10 cellular contexts compared by ENCODE assay signal in the genomic region with DNA sequence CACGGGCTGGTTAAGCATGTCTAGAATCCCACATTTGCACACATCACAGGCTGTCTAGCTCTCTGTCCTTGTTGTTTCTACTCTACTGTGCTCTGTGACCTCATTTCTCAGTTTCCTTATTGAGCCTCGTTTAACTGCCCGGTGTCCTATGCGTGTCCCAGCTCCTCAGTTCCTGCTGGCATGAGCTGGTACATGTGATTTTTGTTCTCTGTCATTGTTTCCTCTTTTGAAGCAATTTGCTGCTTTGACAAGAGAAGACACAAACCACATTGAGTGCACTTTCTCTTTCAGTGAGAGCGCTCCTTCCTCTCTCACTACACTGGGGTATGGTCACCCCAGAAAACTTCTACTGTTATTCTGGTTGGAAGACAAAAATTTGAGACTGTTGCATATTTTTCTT.
DNase-seq lines count a peak whose midpoint lies in the region; ATAC-seq, FAIRE-seq and TF ChIP-seq lines count a peak whose summit lies in the region.
"Had no signal": no experiment of that assay in that cellular context is flagged by ENCODE, and none has a peak within 500 bp of the region (broad histone marks: within the 10 kb centered on the region; RNA-seq: fewer than 3 reads in every experiment).

No MANE protein-coding gene starts in this region.

- H3K4me3 Mint-ChIP-seq in activated T-helper 17 cell treated with anti-CD3 and anti-CD28 coated beads, Interleukin-2, amount 50 U/mL, for 72 hours = no peak overlapping the region
- H3K4me3 Mint-ChIP-seq: T-helper 1 cell treated with Interleukin-12 subunit alpha and Interleukin-12 subunit beta and Interleukin-4 antibody, amounts not matched to agents 30 μg/mL and 1 μg/mL, for 36 hours had no signal

- ATAC-seq in GM19438 (IDR thresholded peaks at IDR 0.05; ENCODE audit: low read depth, unreplicated experiment) (peak; percentile 91), HG03066 (IDR thresholded peaks at IDR 0.05; ENCODE audit: low read depth, unreplicated experiment) (peak; percentile 92)
- peak; percentile 43 for ATAC-seq in activated T-helper 17 cell treated with anti-CD3 and anti-CD28 coated beads, Interleukin-2, amount 50 U/mL, for 72 hours (replicated peaks)

- DNase-seq in GM12892 (ENCODE audit: insufficient read length) (peak; percentile 5), NCI-H1694 treated with DMSO at 0.1 percent for 48 hours (lab: John Stamatoyannopoulos, UW) (no peak), HuH-7 (ENCODE audit: low spot score) (no peak)
- no peak for DNase-seq in activated T-cell treated with anti-CD3 and anti-CD28 coated beads, Interleukin-2, amount 50 U/mL, for 1 hour
- DNase-seq in activated CD4-positive, alpha-beta T cell treated with anti-CD3 and anti-CD28 coated beads, Interleukin-2, amount 50 U/mL, for 4 hours = no peak

- peaks cover 3% of the 10 kb centered on the region for H3K27me3 Mint-ChIP-seq in activated T-helper 17 cell treated with anti-CD3 and anti-CD28 coated beads, Interleukin-2, amount 50 U/mL, for 72 hours

- FAIRE-seq in GM12892 (lab: Jason Lieb, UNC) = no peak
- FAIRE-seq: astrocyte had no signal

- H3K27ac Mint-ChIP-seq in activated T-helper 17 cell treated with anti-CD3 and anti-CD28 coated beads, Interleukin-2, amount 50 U/mL, for 72 hours = no peak overlapping the region
- H3K27ac Mint-ChIP-seq: T-helper 1 cell treated with Interleukin-12 subunit alpha and Interleukin-12 subunit beta and Interleukin-4 antibody, amounts not matched to agents 30 μg/mL and 1 μg/mL, for 36 hours had no signal

- no peaks in the 10 kb centered on the region for H3K9me3 Mint-ChIP-seq in activated T-helper 17 cell treated with anti-CD3 and anti-CD28 coated beads, Interleukin-2, amount 50 U/mL, for 72 hours
- H3K9me3 Mint-ChIP-seq: T-helper 1 cell treated with Interleukin-12 subunit alpha and Interleukin-12 subunit beta and Interleukin-4 antibody, amounts not matched to agents 30 μg/mL and 1 μg/mL, for 36 hours had no signal

- no peaks in the 10 kb centered on the region for H3K36me3 Mint-ChIP-seq in activated T-helper 17 cell treated with anti-CD3 and anti-CD28 coated beads, Interleukin-2, amount 50 U/mL, for 72 hours (ENCODE audit: low read depth)

- no peak for TF ChIP-seq POLR2A in GM12892 (IDR thresholded peaks at IDR 0.05; ENCODE audit: low read depth, low read length)

- no peaks in the 10 kb centered on the region for H3K4me1 Mint-ChIP-seq in activated T-helper 17 cell treated with anti-CD3 and anti-CD28 coated beads, Interleukin-2, amount 50 U/mL, for 72 hours
